In the genomic region with DNA sequence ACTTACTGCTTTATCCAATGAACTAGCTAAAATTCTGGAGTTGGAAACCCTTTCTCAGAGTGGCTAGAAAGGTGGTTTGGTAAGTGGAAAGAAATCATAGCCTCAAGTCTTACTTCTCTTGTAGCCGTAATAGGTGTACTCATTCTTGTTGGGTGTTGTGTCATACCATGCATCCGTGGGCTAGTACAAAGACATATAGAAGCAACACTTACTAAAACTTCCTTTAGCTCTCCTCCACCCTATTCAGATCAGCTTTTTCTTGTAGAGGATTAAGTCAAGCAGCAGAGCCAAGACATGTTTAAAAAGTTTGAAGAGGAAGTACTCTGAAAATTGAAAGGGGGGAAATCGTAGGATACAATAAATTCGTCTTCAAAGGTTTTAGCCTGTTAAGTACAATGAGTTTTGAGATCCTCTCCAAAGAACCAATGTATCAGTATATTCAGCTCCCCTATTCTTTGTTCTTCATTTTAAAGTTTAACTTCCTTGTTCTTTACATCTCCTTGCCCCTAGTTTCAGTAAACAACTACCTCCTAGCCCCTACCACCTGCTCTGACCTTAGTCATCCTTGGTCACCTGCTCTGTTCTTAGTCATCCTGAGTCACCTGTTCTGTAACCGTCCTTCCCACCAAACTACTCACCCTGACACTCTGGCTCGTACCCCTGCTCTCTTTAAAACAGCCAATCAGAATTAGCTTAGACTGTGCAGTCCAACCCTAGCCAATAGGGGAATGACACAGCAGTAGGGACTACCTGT, we compare ENCODE assay signal across 31 cellular contexts.
"Had no signal": no experiment of that assay in that cellular context is flagged by ENCODE, and none has a peak within 500 bp of the region (broad histone marks: within the 10 kb centered on the region; RNA-seq: fewer than 3 reads in every experiment).

No MANE protein-coding gene starts in this region.

- H3K4me3 Mint-ChIP-seq: activated CD4-positive, alpha-beta T cell treated with anti-CD3 and anti-CD28 coated beads, Interleukin-2, amount 10 ng/mL, durations not matched to agents 24 days and 14 days; activated naive CD4-positive, alpha-beta T cell treated with anti-CD3 and anti-CD28 coated beads, Interleukin-2, amount 50 U/mL, for 24 hours; brain had no signal

- H3K36me3 Mint-ChIP-seq: activated naive CD4-positive, alpha-beta T cell treated with anti-CD3 and anti-CD28 coated beads, Interleukin-2, amount 50 U/mL, for 24 hours; brain had no signal

- H3K27ac Mint-ChIP-seq: activated CD4-positive, alpha-beta T cell treated with anti-CD3 and anti-CD28 coated beads, Interleukin-2, amount 10 ng/mL, durations not matched to agents 24 days and 14 days; activated naive CD4-positive, alpha-beta T cell treated with anti-CD3 and anti-CD28 coated beads, Interleukin-2, amount 50 U/mL, for 24 hours; activated T-helper 2 cell treated with anti-CD3 and anti-CD28 coated beads, Interferon-gamma antibody, Interleukin-2, Interleukin-4, amounts not matched to agents 10 μg/mL and 5 μg/mL and 100 μg/mL, durations not matched to agents 14 hours and 24 hours and 36 hours; brain had no signal

- H3K9me3 Mint-ChIP-seq: activated CD4-positive, alpha-beta T cell treated with anti-CD3 and anti-CD28 coated beads, Interleukin-2, amount 10 ng/mL, durations not matched to agents 24 days and 14 days; activated T-helper 2 cell treated with anti-CD3 and anti-CD28 coated beads, Interferon-gamma antibody, Interleukin-2, Interleukin-4, amounts not matched to agents 10 μg/mL and 5 μg/mL and 100 μg/mL, durations not matched to agents 14 hours and 24 hours and 36 hours had no signal

- H3K4me1 Mint-ChIP-seq: activated CD4-positive, alpha-beta T cell treated with anti-CD3 and anti-CD28 coated beads, Interleukin-2, amount 10 ng/mL, durations not matched to agents 24 days and 14 days; activated naive CD4-positive, alpha-beta T cell treated with anti-CD3 and anti-CD28 coated beads, Interleukin-2, amount 50 U/mL, for 24 hours; brain had no signal

- DNase-seq: activated CD4-positive, alpha-beta T cell treated with anti-CD3 and anti-CD28 coated beads for 1 hour; activated CD4-positive, alpha-beta T cell treated with anti-CD3 and anti-CD28 coated beads, Interleukin-2, amount 10 ng/mL, durations not matched to agents 24 days and 14 days; activated CD4-positive, alpha-beta T cell treated with anti-CD3 and anti-CD28 coated beads, Interleukin-2, amount 50 U/mL, for 48 hours; activated CD4-positive, CD25-positive, alpha-beta regulatory T cell; activated CD8-positive, alpha-beta memory T cell treated with anti-CD3 and anti-CD28 coated beads, Interleukin-2, amount 50 U/mL, for 4 hours; activated gamma-delta T cell; activated naive CD4-positive, alpha-beta T cell treated with Interleukin-2 at 50 U/mL for 16 hours; activated T-cell treated with anti-CD3 and anti-CD28 coated beads for 4 hours; activated T-cell treated with anti-CD3 and anti-CD28 coated beads, Interleukin-2, amount 50 U/mL, for 48 hours; anterior cingulate cortex; caudate nucleus; cerebellar nuclear complex; Karpas-422; KBM-7; NCI-H1105; NCI-H1417 treated with DMSO at 0.1 percent for 48 hours; NCI-H1694; NCI-H2029; NCI-H345; NCI-H510A; NCI-H526; NCI-H748 treated with DMSO at 0.1 percent for 48 hours; NK-92 treated with Interleukin-12 subunit alpha and Interleukin-12 subunit beta, amount 100 ng/mL, for 24 hours; Right ventricle myocardium superior; SW 1271; T-helper 1 cell; T-helper 2 cell; T-helper 9 cell had no signal
